22 cellular contexts compared by ENCODE assay signal in the genomic region with DNA sequence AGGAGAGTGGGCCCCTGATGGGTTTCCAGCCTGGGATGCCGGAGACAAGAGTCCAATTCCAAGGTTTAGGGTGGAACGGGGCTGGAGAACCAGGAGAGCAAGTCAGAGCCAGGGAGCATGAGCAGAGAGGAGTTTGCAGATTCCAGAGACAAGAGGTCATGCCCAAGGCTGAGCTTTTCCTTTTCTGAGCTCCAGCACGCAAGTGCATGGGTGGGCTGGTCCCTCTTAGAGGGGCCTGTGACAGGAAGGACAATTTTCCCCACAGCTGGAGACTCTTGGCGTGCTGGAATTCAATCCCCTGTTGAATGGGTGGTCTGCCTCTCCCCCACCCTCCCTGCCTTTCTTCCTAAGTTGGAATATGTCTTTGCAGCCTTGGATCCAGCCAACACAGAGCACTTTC.
DNase-seq lines count a peak whose midpoint lies in the region; ATAC-seq and TF ChIP-seq lines count a peak whose summit lies in the region.
"Had no signal": no experiment of that assay in that cellular context is flagged by ENCODE, and none has a peak within 500 bp of the region (broad histone marks: within the 10 kb centered on the region; RNA-seq: fewer than 3 reads in every experiment).

No MANE protein-coding gene starts in this region.

- no peaks in the 10 kb centered on the region for H3K4me1 ChIP-seq in endodermal cell (ENCODE audit: control insufficient read depth, insufficient read depth, low read length)
- H3K4me1 ChIP-seq: BE2C; BLaER1 treated with 17β-estradiol and CSF1 and Interleukin-3, amounts not matched to agents 10 nM and 100 nM had no signal

- H3K4me3 ChIP-seq in endodermal cell (ENCODE audit: low read length) = no peak overlapping the region
- H3K4me3 ChIP-seq: BLaER1 treated with 17β-estradiol and CSF1 and Interleukin-3, amounts not matched to agents 10 nM and 100 nM had no signal

- H3K27me3 Mint-ChIP-seq in endodermal cell (ENCODE audit: insufficient read depth) (peaks cover 4% of the 10 kb centered on the region), progenitor cell of endocrine pancreas (peaks cover 35% of the 10 kb centered on the region)
- H3K27me3 Mint-ChIP-seq: CD4-positive, alpha-beta T cell had no signal

- peaks cover 6% of the 10 kb centered on the region for H3K9me3 ChIP-seq in endodermal cell (ENCODE audit: control insufficient read depth, low read length)
- H3K9me3 ChIP-seq: BE2C had no signal

- WGBS in endodermal cell (ENCODE audit: insufficient coverage in 1 of 2, insufficient read length in 1 of 2), 2 experiments = 83 to 87% methylated on average over 3 to 4 of the region's 4 CpGs

- H3K36me3 ChIP-seq in endodermal cell (ENCODE audit: control insufficient read depth, insufficient read depth, low read length) = no peaks in the 10 kb centered on the region
- H3K36me3 ChIP-seq: BE2C; BLaER1 treated with 17β-estradiol and CSF1 and Interleukin-3, amounts not matched to agents 10 nM and 100 nM had no signal

- peak; percentile 7 for DNase-seq in activated CD8-positive, alpha-beta memory T cell treated with anti-CD3 and anti-CD28 coated beads for 24 hours
- DNase-seq in activated CD8-positive, alpha-beta memory T cell treated with anti-CD3 and anti-CD28 coated beads, Interleukin-2, amount 50 U/mL, for 48 hours = no peak
- peak; percentile 36 for DNase-seq in endodermal cell
- DNase-seq in left kidney (ENCODE audit: low read depth, low spot score) = peak; percentile 61
- no peak for DNase-seq in amygdala (lab: John Stamatoyannopoulos, UW)
- DNase-seq in GM03348 (ENCODE audit: low spot score) = no peak
- DNase-seq in progenitor cell of endocrine pancreas (ENCODE audit: low spot score, unreplicated experiment) = no peak
- DNase-seq: ACHN; AML-193; BE2C; CD4-positive, alpha-beta T cell; CD8-positive, alpha-beta memory T cell; DMS 273 treated with DMSO at 0.1 percent for 48 hours; DMS79; EL; GDM1; GOT3; HCEC 1CT had no signal

- no peak overlapping the region for H3K4me3 Mint-ChIP-seq in endodermal cell
- no peak overlapping the region for H3K4me3 Mint-ChIP-seq in progenitor cell of endocrine pancreas (ENCODE audit: low read depth)
- H3K4me3 Mint-ChIP-seq: CD14-positive monocyte; CD4-positive, alpha-beta T cell; CD8-positive, alpha-beta memory T cell had no signal

- no peak for ATAC-seq in GM18907 (IDR thresholded peaks at IDR 0.05; ENCODE audit: unreplicated experiment)

- H3K27ac ChIP-seq in endodermal cell (ENCODE audit: low read depth, low read length) = no peak overlapping the region
- H3K27ac ChIP-seq: 22Rv1; BLaER1 treated with 17β-estradiol and CSF1 and Interleukin-3, amounts not matched to agents 10 nM and 100 nM had no signal

- H3K9ac ChIP-seq in endodermal cell (ENCODE audit: extremely low read depth, low read length, poor library complexity, severe bottlenecking) = no peak overlapping the region
- H3K9ac ChIP-seq: BLaER1 treated with 17β-estradiol and CSF1 and Interleukin-3, amounts not matched to agents 10 nM and 100 nM had no signal

- H3K4me1 Mint-ChIP-seq in endodermal cell (peaks cover 3% of the 10 kb centered on the region), progenitor cell of endocrine pancreas (ENCODE audit: low read depth) (no peaks in the 10 kb centered on the region)
- H3K4me1 Mint-ChIP-seq: CD14-positive monocyte had no signal

- H3K27ac Mint-ChIP-seq in endodermal cell (no peak overlapping the region), progenitor cell of endocrine pancreas (no peak overlapping the region)
- H3K27ac Mint-ChIP-seq: CD14-positive monocyte; CD4-positive, alpha-beta T cell had no signal

- no peaks in the 10 kb centered on the region for H3K36me3 Mint-ChIP-seq in endodermal cell (ENCODE audit: low read depth)
- no peaks in the 10 kb centered on the region for H3K36me3 Mint-ChIP-seq in progenitor cell of endocrine pancreas (ENCODE audit: insufficient read depth)
- H3K36me3 Mint-ChIP-seq: CD14-positive monocyte had no signal

- peaks cover 9% of the 10 kb centered on the region for H3K9me3 Mint-ChIP-seq in endodermal cell
- H3K9me3 Mint-ChIP-seq in progenitor cell of endocrine pancreas (ENCODE audit: low read depth) = no peaks in the 10 kb centered on the region
- H3K9me3 Mint-ChIP-seq: CD4-positive, alpha-beta T cell; CD8-positive, alpha-beta memory T cell had no signal

- H3K27me3 ChIP-seq in endodermal cell (ENCODE audit: control insufficient read depth, insufficient read depth, low read length, poor library complexity, severe bottlenecking) = no peaks in the 10 kb centered on the region
- H3K27me3 ChIP-seq: BE2C; BLaER1 treated with 17β-estradiol and CSF1 and Interleukin-3, amounts not matched to agents 10 nM and 100 nM had no signal

- no peak for TF ChIP-seq CTCF in endodermal cell (conservative IDR thresholded peaks at IDR 0.05)
- no peak for TF ChIP-seq CTCF in progenitor cell of endocrine pancreas (IDR thresholded peaks at IDR 0.05; ENCODE audit: unreplicated experiment)

Comparison
In these comparisons a context has a peak if more than half of its experiments do, and no peak if none do; other contexts are left out.
1. DNase-seq: peak in activated CD8-positive, alpha-beta memory T cell treated with anti-CD3 and anti-CD28 coated beads for 24 hours (single experiment), endodermal cell (single experiment) and left kidney (single experiment); none in activated CD8-positive, alpha-beta memory T cell treated with anti-CD3 and anti-CD28 coated beads, Interleukin-2, amount 50 U/mL, for 48 hours (single experiment), amygdala (0 of 56), GM03348 (single experiment) and progenitor cell of endocrine pancreas (single experiment).